Comparison of ENCODE assay signal across 15 cellular contexts in the genomic region with DNA sequence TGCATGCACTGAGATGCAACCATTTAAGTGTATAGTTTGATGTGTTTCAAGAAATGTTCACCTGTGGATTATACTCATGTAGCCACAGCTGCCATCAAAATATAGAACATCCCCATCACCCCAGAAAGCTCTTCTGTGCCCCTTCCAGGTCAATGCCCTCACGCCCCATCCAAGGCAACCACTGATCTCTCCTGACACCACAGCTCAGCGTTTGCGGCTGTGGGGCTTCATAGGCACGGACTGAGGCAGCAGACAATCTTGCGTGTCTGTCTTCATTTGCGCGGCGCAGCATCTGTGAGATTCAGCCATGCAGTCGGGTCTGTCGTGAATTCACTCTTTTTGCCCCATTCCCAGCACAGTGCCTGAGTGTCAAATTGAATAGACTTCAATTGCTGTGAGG.
DNase-seq lines count a peak whose midpoint lies in the region; ATAC-seq and TF ChIP-seq lines count a peak whose summit lies in the region.
"Had no signal": no experiment of that assay in that cellular context is flagged by ENCODE, and none has a peak within 500 bp of the region (broad histone marks: within the 10 kb centered on the region; RNA-seq: fewer than 3 reads in every experiment).

No MANE protein-coding gene starts in this region.

- TF ChIP-seq POLR2A in spleen (IDR thresholded peaks at IDR 0.05): no peak

- peaks cover 0 to 10% (median 7%) of the 10 kb centered on the region in 8 donors for H3K9me3 ChIP-seq in spleen

- no peak overlapping the region for H3K27ac ChIP-seq in spleen
- H3K27ac ChIP-seq: BLaER1 treated with 17β-estradiol and CSF1 and Interleukin-3, amounts not matched to agents 10 nM and 100 nM; GM23248 had no signal

- ATAC-seq in HG02884 (IDR thresholded peaks at IDR 0.05; ENCODE audit: unreplicated experiment): no peak
- ATAC-seq: GM12878 had no signal

- TF ChIP-seq CTCF in spleen (IDR thresholded peaks at IDR 0.05 in 8 of 11, conservative IDR thresholded peaks at IDR 0.05 in 3 of 11): no peak

- H3K27me3 ChIP-seq in spleen (replicated peaks in 1 of 7): peaks cover 0 to 33% (median 0%) of the 10 kb centered on the region in 7 donors
- H3K27me3 ChIP-seq: BLaER1 treated with 17β-estradiol and CSF1 and Interleukin-3, amounts not matched to agents 10 nM and 100 nM had no signal

- WGBS in spleen, 5 donors: 86 to 91% (median 87%) methylated on average over 10 of the region's 10 CpGs

- no peak overlapping the region for H3K4me3 ChIP-seq in spleen
- H3K4me3 ChIP-seq: BLaER1 treated with 17β-estradiol and CSF1 and Interleukin-3, amounts not matched to agents 10 nM and 100 nM; GM12878; GM23248 had no signal

- no peaks in the 10 kb centered on the region for H3K4me1 ChIP-seq in spleen
- H3K4me1 ChIP-seq: BLaER1 treated with 17β-estradiol and CSF1 and Interleukin-3, amounts not matched to agents 10 nM and 100 nM had no signal

- DNase-seq in D341Med (ENCODE audit: low spot score): peak; percentile 4
- DNase-seq in ecto neural progenitor cell (ENCODE audit: low spot score): peak; percentile 34
- peak; percentile 57 for DNase-seq in mesenteric fat pad (ENCODE audit: low spot score)
- peak; percentile 49 for DNase-seq in spleen
- no peak for DNase-seq in HK-2 (ENCODE audit: unreplicated experiment)
- DNase-seq in medulla oblongata (ENCODE audit: extremely low spot score): no peak
- no peak for DNase-seq in NCI-H1436 (lab: John Stamatoyannopoulos, UW)
- DNase-seq: ACHN; CD4-positive, CD25-positive, alpha-beta regulatory T cell; DMS 273 treated with DMSO at 0.1 percent for 48 hours; GM23248; H7 had no signal

- intact Hi-C loops in spleen (cut with DNase I; ENCODE audit: low total_unique reads): no loop called here

- H3K36me3 ChIP-seq in spleen: no peaks in the 10 kb centered on the region
- H3K36me3 ChIP-seq: BLaER1 treated with 17β-estradiol and CSF1 and Interleukin-3, amounts not matched to agents 10 nM and 100 nM had no signal

Comparison
In these comparisons a context has a peak if more than half of its experiments do, and no peak if none do; other contexts are left out.
1. DNase-seq: peak in D341Med (single experiment), ecto neural progenitor cell (single experiment), mesenteric fat pad (single experiment) and spleen (single experiment); none in HK-2 (single experiment), medulla oblongata (single experiment) and NCI-H1436 (single experiment).